Comparison of ENCODE assay signal across 23 cellular contexts in the genomic region with DNA sequence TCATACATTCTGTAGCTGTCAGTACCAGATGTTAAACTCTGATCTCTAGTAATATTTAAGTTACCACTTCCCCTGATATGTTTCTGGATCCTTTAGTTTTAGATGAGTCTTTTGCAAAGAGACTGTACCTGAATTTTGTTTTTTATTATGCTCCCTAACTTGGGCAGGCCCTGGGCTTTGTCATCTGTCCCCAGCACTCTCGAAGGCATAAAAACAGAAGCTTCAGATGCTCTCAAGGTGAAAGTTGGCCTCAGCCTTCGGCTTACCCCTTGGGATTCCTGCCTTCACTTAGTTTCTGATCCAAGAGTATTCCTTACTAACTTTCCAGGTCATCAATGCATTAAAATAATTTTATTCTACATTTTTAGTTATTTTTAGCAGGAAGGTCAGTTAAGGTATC. TPM values are rescaled to one million over a fixed set of nuclear protein-coding genes. Genes with fewer than 3 reads are reported as not detected.
A peak's percentile ranks its signal among the peaks of the same experiment; 100 is the strongest.
DNase-seq lines count a peak whose midpoint lies in the region; ATAC-seq lines count a peak whose summit lies in the region.
"Had no signal": no experiment of that assay in that cellular context is flagged by ENCODE, and none has a peak within 500 bp of the region (broad histone marks: within the 10 kb centered on the region; RNA-seq: fewer than 3 reads in every experiment).

No MANE protein-coding gene starts in this region.

- intact Hi-C loops in naive thymus-derived CD4-positive, alpha-beta T cell (cut with micrococcal nuclease): loop anchor here (1.0 to 2.0 kb wide), 2 partner anchors 12 to 16 kb away; no protein-coding TSS in a partner anchor

- H3K79me2 ChIP-seq in GM23248 (ENCODE audit: insufficient read depth): no peaks in the 10 kb centered on the region

- H3K36me3 Mint-ChIP-seq in naive thymus-derived CD4-positive, alpha-beta T cell: peaks cover 0 to 38% (median 33%) of the 10 kb centered on the region in 5 donors

- H3K4me1 Mint-ChIP-seq in naive thymus-derived CD4-positive, alpha-beta T cell: peaks cover 15 to 68% (median 60%) of the 10 kb centered on the region in 7 donors

- H3K4me1 ChIP-seq in BLaER1 (peaks cover 25% of the 10 kb centered on the region), GM23248 (ENCODE audit: insufficient read depth) (0 out of 2 replicates have a peak, but pooled peaks cover 8% of the 10 kb centered on the region), adipocyte (ENCODE audit: control insufficient read depth, insufficient read depth, low read length) (peaks cover 13% of the 10 kb centered on the region)
- peaks cover 0 to 22% of the 10 kb centered on the region in 2 donors for H3K4me1 ChIP-seq in naive thymus-derived CD4-positive, alpha-beta T cell (ENCODE audit: control insufficient read depth in 2 of 2, insufficient read depth in 2 of 2, low read length in 2 of 2)
- H3K4me1 ChIP-seq: testis had no signal

- in situ Hi-C loops in GM23248 (cut with MboI): no loop called here

- H4K20me1 ChIP-seq in BLaER1: no peaks in the 10 kb centered on the region
- H4K20me1 ChIP-seq in GM23248 (ENCODE audit: insufficient read depth): no peaks in the 10 kb centered on the region

- CTCF ChIA-PET in naive thymus-derived CD4-positive, alpha-beta T cell (lab: Charles Lee): no interaction called here

- POLR2A ChIA-PET in naive thymus-derived CD4-positive, alpha-beta T cell (lab: Charles Lee): interaction anchor here (0.8 kb wide), 1 partner anchor 11 kb away, joined by 3 read pairs; no protein-coding TSS in a partner anchor

- no peak overlapping the region for H3K4me3 ChIP-seq in BLaER1
- H3K4me3 ChIP-seq in GM23248: no peak overlapping the region
- no peak overlapping the region for H3K4me3 ChIP-seq in adipocyte (ENCODE audit: low read length)
- H3K4me3 ChIP-seq in naive thymus-derived CD4-positive, alpha-beta T cell (ENCODE audit: low read length): no peak overlapping the region
- H3K4me3 ChIP-seq: mucosa of descending colon, skin epidermis, testis had no signal

- H3K36me3 ChIP-seq in BLaER1 (peaks cover 42% of the 10 kb centered on the region), GM23248 (ENCODE audit: low read depth) (no peaks in the 10 kb centered on the region), adipocyte (ENCODE audit: control insufficient read depth, insufficient read depth, low read length, severe bottlenecking) (peaks cover 2% of the 10 kb centered on the region)
- peaks cover 0 to 30% (median 6%) of the 10 kb centered on the region in 3 experiments for H3K36me3 ChIP-seq in naive thymus-derived CD4-positive, alpha-beta T cell (ENCODE audit: control insufficient read depth in 2 of 3, insufficient read depth in 3 of 3, low read length in 3 of 3)

- H3K9me2 ChIP-seq in GM23248 (ENCODE audit: insufficient read depth): no peaks in the 10 kb centered on the region

- H3K9me3 Mint-ChIP-seq in naive thymus-derived CD4-positive, alpha-beta T cell: no peaks in the 10 kb centered on the region

- DNase-seq in GM23248 (no peak), adipocyte (ENCODE audit: low read depth) (no peak), NCI-H1092 treated with DMSO at 0.1 percent for 48 hours (lab: John Stamatoyannopoulos, UW) (no peak), NCI-H1930 (lab: John Stamatoyannopoulos, UW) (no peak)
- no peak for DNase-seq in naive thymus-derived CD4-positive, alpha-beta T cell
- DNase-seq in activated T-cell treated with anti-CD3 and anti-CD28 coated beads, Interleukin-2, amount 50 U/mL, for 1 hour: no peak
- no peak for DNase-seq in activated CD4-positive, CD25-positive, alpha-beta regulatory T cell (lab: John Stamatoyannopoulos, UW)
- DNase-seq: activated T-cell treated with anti-CD3 and anti-CD28 coated beads for 4 hours; central memory CD4-positive, alpha-beta T cell; effector memory CD4-positive, alpha-beta T cell; hypothalamus; KG1; mucosa of descending colon; NCI-H1092; NCI-H774; stimulated activated CD4-positive, alpha-beta T cell treated with anti-CD3 and anti-CD28 coated beads, Interleukin-4, amount 100 ng/mL, for 4 hours; stimulated activated CD8-positive, alpha-beta memory T cell treated with anti-CD3 and anti-CD28 coated beads, Interleukin-4, amount 100 ng/mL, for 48 hours; testis had no signal

- no peaks in the 10 kb centered on the region for H3F3A ChIP-seq in GM23248 (ENCODE audit: insufficient read depth)

- ATAC-seq in naive thymus-derived CD4-positive, alpha-beta T cell: no peak
- ATAC-seq: mucosa of descending colon, SK-N-SH treated with all-trans-retinoic acid at 6 μM for 48 hours had no signal

- WGBS in GM23248 (ENCODE audit: low coverage in 1 of 2, low lambda C conversion rate in 2 of 2, missing lambda C conversion rate in 2 of 2), 2 experiments: 94 to 100% methylated on average over 2 of the region's 2 CpGs

- no peak overlapping the region for H2AFZ ChIP-seq in GM23248

- peak overlapping the region in 3 of 10 donors; percentile 2 to 33 (median 24) for H3K4me3 Mint-ChIP-seq in naive thymus-derived CD4-positive, alpha-beta T cell

- H3K27ac ChIP-seq in BLaER1: 0 out of 2 replicates have a peak overlapping the region, but pooled peaks have one; percentile 10
- no peak overlapping the region for H3K27ac ChIP-seq in GM23248
- H3K27ac ChIP-seq in naive thymus-derived CD4-positive, alpha-beta T cell (ENCODE audit: low read depth, low read length): peak overlapping the region; percentile 29
- H3K27ac ChIP-seq: HL-60, skin epidermis, testis had no signal

- peak overlapping the region; percentile 49 for H3K4me2 ChIP-seq in BLaER1
- H3K4me2 ChIP-seq in GM23248 (ENCODE audit: unreplicated experiment): no peak overlapping the region

- H3K27me3 Mint-ChIP-seq in naive thymus-derived CD4-positive, alpha-beta T cell: no peaks in the 10 kb centered on the region

- H3K27me3 ChIP-seq in BLaER1 (no peaks in the 10 kb centered on the region), GM23248 (replicated peaks; ENCODE audit: insufficient read depth) (no peaks in the 10 kb centered on the region), adipocyte (replicated peaks; ENCODE audit: control insufficient read depth, insufficient read depth, low read length) (no peaks in the 10 kb centered on the region)
- no peaks in the 10 kb centered on the region for H3K27me3 ChIP-seq in naive thymus-derived CD4-positive, alpha-beta T cell (ENCODE audit: control insufficient read depth in 2 of 2, insufficient read depth in 2 of 2, low read length in 2 of 2)
- H3K27me3 ChIP-seq: testis had no signal

- H3K9me3 ChIP-seq in BLaER1: no peaks in the 10 kb centered on the region
- H3K9me3 ChIP-seq in GM23248 (ENCODE audit: low read depth): no peaks in the 10 kb centered on the region
- H3K9me3 ChIP-seq in adipocyte (ENCODE audit: control insufficient read depth, low read length): no peaks in the 10 kb centered on the region
- no peaks in the 10 kb centered on the region for H3K9me3 ChIP-seq in naive thymus-derived CD4-positive, alpha-beta T cell (ENCODE audit: control insufficient read depth in 2 of 3, low read length in 3 of 3)
- H3K9me3 ChIP-seq: mucosa of descending colon, testis had no signal

- no peak overlapping the region for H3K9ac ChIP-seq in BLaER1
- H3K9ac ChIP-seq in GM23248: 0 out of 2 replicates have a peak overlapping the region, but pooled peaks have one; percentile 3
- H3K9ac ChIP-seq in adipocyte (ENCODE audit: low read length): peak overlapping the region; percentile 14

- H3K27ac Mint-ChIP-seq in naive thymus-derived CD4-positive, alpha-beta T cell: peak overlapping the region in 8 of 9 donors; percentile 65 to 88 (median 79)

RNA-seq across cellular contexts. Expression of a gene that starts 14.9 kb away (rescaled TPM):
- total RNA-seq in GM23248 (2014; rRNA removed; shearing (Covaris generic)): 20.1 and 30.1 TPM in 2 replicates
- polyA plus RNA-seq in GM23248 (2016; fragmentation: Nextera tagmentation; extraction: Ambion mirVana): 6.8 and 7.3 TPM in 2 replicates
- total RNA-seq in naive thymus-derived CD4-positive, alpha-beta T cell: 100 to 1,000 TPM in 1 of 5 experiments, 10 to 100 TPM in 4; 82.4 to 109 (median 88.8) TPM
- 10 to 100 TPM; 53.2 to 54.5 TPM for polyA plus RNA-seq in naive thymus-derived CD4-positive, alpha-beta T cell

RNA-seq across cellular contexts. Expression of a gene that starts 44.7 kb away (rescaled TPM):
- total RNA-seq in GM23248 (2014; rRNA removed; shearing (Covaris generic)): 0.38 and 1.8 TPM in 2 replicates
- polyA plus RNA-seq in GM23248 (2016; fragmentation: Nextera tagmentation; extraction: Ambion mirVana): 0.32 and 1.1 TPM in 2 replicates
- 100 to 1,000 TPM in 2 of 5 experiments, 10 to 100 TPM in 3; 42.5 to 158 (median 97.2) TPM for total RNA-seq in naive thymus-derived CD4-positive, alpha-beta T cell
- polyA plus RNA-seq in naive thymus-derived CD4-positive, alpha-beta T cell: 100 to 1,000 TPM in 1 of 2 donors, 10 to 100 TPM in 1; 11.1 to 161 TPM
- total RNA-seq: H1 had no signal

Comparison
In these comparisons a context has a peak if more than half of its experiments do, and no peak if none do; other contexts are left out.
1. RNA of a gene that starts 44.7 kb away (total RNA-seq): 42.5 to 158 TPM in naive thymus-derived CD4-positive, alpha-beta T cell; 0.38 to 1.8 TPM in GM23248; every median in the first group is over 10 times any median in the second.